ENCODE assay signal across 9 cellular contexts in the genomic region with DNA sequence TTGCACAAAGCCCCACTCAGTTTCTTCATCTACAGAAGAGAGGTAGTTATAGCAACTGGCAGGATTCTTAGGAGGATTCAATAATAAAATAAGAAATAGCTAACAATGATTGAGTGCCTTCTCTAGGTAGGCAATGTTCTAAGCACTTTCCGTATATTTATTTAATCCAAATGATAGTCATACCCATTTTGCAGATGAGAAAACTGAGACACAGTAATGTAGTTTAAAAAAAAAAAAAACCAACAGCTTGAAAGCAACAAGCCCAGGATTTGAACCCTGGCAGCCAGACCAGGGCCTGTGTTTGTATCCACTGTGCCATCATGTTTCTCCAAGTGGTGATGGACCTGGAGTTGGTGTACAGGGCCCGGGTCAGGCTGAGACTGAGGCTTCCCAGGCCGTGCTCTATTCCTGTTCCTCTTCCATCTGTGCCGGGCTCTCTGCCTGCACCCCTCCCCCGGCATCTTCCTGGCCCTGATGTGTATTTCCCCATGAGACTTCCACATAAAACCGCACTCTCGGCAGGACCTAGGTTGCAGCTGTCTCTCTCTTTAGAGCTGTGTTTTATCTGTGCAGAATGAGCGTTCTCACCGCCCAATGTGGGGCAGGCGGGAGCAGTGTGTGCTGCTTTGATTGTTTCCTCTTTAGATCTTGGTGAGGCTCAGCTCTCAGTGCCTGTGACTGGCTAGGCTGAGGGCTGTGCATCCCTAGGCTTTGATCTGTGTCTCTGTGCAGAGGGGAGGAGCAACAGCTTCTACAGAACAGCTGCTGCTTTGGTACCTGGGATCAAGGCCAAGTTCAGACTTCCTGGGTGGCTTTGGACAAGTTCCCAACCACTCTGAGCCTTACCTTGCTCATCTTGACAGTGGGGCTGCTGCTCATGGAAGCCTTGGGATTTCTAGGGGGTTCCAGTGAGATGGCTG. TPM values are rescaled to one million over a fixed set of nuclear protein-coding genes. Genes with fewer than 3 reads are reported as not detected.
DNase-seq lines count a peak whose midpoint lies in the region; ATAC-seq and TF ChIP-seq lines count a peak whose summit lies in the region.
"Had no signal": no experiment of that assay in that cellular context is flagged by ENCODE, and none has a peak within 500 bp of the region (broad histone marks: within the 10 kb centered on the region; RNA-seq: fewer than 3 reads in every experiment).

No MANE protein-coding gene starts in this region.

- RAD21 ChIA-PET in HCT116 (lab: Charles Lee; ENCODE audit: low non-redundant PET in 1 of 2, low total read pairs in 2 of 2, uncharacterized antibody in 2 of 2, unreplicated experiment in 2 of 2) = no interaction called here

- no peak overlapping the region for H3K9ac ChIP-seq in HCT116 (ENCODE audit: low read length)
- H3K9ac ChIP-seq in fibroblast of lung (ENCODE audit: insufficient read depth, low read length) = no peak overlapping the region

- TF ChIP-seq POLR2A in HCT116 (IDR thresholded peaks at IDR 0.05; ENCODE audit: borderline replicate concordance, extremely low read depth, insufficient read depth, insufficient read length) (no peak), upper lobe of left lung (IDR thresholded peaks at IDR 0.05) (no peak)

- no peaks in the 10 kb centered on the region for H3K9me2 ChIP-seq in HCT116 (ENCODE audit: insufficient read depth)

- H4K20me1 ChIP-seq in HCT116 (ENCODE audit: insufficient read depth) (no peaks in the 10 kb centered on the region), fibroblast of lung (ENCODE audit: control insufficient read depth, extremely low read depth, insufficient read depth, low read length) (no peaks in the 10 kb centered on the region)

- peak overlapping the region; percentile 17; the same call in 1 of the 2 replicates for H3K4me2 ChIP-seq in HCT116 (ENCODE audit: low read length)
- no peak overlapping the region for H3K4me2 ChIP-seq in fibroblast of lung (ENCODE audit: extremely low read depth, insufficient read depth, low read length)

- H3K9me3 ChIP-seq in HCT116 (ENCODE audit: control insufficient read depth in 1 of 2, insufficient read depth in 1 of 2, low read depth in 1 of 2, low read length in 2 of 2) (no peaks in the 10 kb centered on the region), fibroblast of lung (ENCODE audit: control insufficient read depth, insufficient read depth, low read depth, low read length) (no peaks in the 10 kb centered on the region), upper lobe of left lung (no peaks in the 10 kb centered on the region)

- no peaks in the 10 kb centered on the region for H3K36me3 Mint-ChIP-seq in T-cell
- H3K36me3 Mint-ChIP-seq: naive B cell had no signal

- 32 to 38% methylated on average over 10 of the region's 10 CpGs for WGBS in upper lobe of left lung, 2 donors

- H3K4me1 Mint-ChIP-seq in T-cell = peaks cover 37 to 38% (median 38%) of the 10 kb centered on the region in 3 donors

- CTCF ChIA-PET in HCT116 (lab: Charles Lee) (interaction anchor here (1.1 kb wide), 1 partner anchor 18 kb away, joined by 3 read pairs; no protein-coding TSS in a partner anchor), T-cell (lab: Charles Lee) (interaction anchor here in 1 of 2 donors (1.1 kb wide), 1 partner anchor 116 kb away, joined by 3 read pairs; no protein-coding TSS in a partner anchor)

- H3K9me3 Mint-ChIP-seq in T-cell = no peaks in the 10 kb centered on the region
- H3K9me3 Mint-ChIP-seq: naive B cell had no signal

- H3K4me3 ChIP-seq in HCT116 (replicated peaks in 1 of 2; ENCODE audit: low read depth in 1 of 2, low read length in 2 of 2) (no peak overlapping the region), fibroblast of lung (replicated peaks in 1 of 4; ENCODE audit: control extremely low read depth in 1 of 4, insufficient read depth in 1 of 4, low read depth in 3 of 4, low read length in 4 of 4) (no peak overlapping the region), upper lobe of left lung (no peak overlapping the region)

- DNase-seq in CD1c-positive myeloid dendritic cell (ENCODE audit: extremely low spot score) = peak; percentile 70
- DNase-seq in HCT116 (ENCODE audit: low read depth, low spot score) = no peak
- DNase-seq in T-cell = peak; percentile 31 to 84 (median 62)
- DNase-seq in fibroblast of lung (ENCODE audit: low read depth in 2 of 2) = peak; percentile 44 to 79
- DNase-seq in upper lobe of left lung = peak in 1 of 2 donors; percentile 42
- DNase-seq in LoVo (ENCODE audit: low spot score) = no peak
- no peak for DNase-seq in GDM1 (lab: John Stamatoyannopoulos, UW)
- DNase-seq: naive B cell had no signal

- H3K27ac ChIP-seq in HCT116 (ENCODE audit: low read depth, low read length) (no peak overlapping the region), fibroblast of lung (ENCODE audit: insufficient read depth, low read length) (no peak overlapping the region), upper lobe of left lung (no peak overlapping the region)

- ATAC-seq in HCT116 (peak; percentile 57), T-cell (replicated peaks in 1 of 4) (peak; percentile 84 to 95 (median 93)), upper lobe of left lung (ENCODE audit: low FRiP score in 2 of 2) (peak; percentile 20 to 72), GM19467 (IDR thresholded peaks at IDR 0.05; ENCODE audit: unreplicated experiment) (no peak)

- H3K4me3 Mint-ChIP-seq in T-cell = peak overlapping the region; percentile 29 to 53 (median 32)
- H3K4me3 Mint-ChIP-seq: naive B cell had no signal

- peaks cover 0 to 2% of the 10 kb centered on the region in 2 donors for H3K27me3 Mint-ChIP-seq in T-cell

- H3K27ac Mint-ChIP-seq in T-cell = peak overlapping the region; percentile 70 to 75

- H3K4me1 ChIP-seq in HCT116 (ENCODE audit: control insufficient read depth in 1 of 2, insufficient read depth in 2 of 2, low read length in 2 of 2) (peaks cover 22 to 66% of the 10 kb centered on the region in 2 experiments), fibroblast of lung (ENCODE audit: control insufficient read depth, extremely low read depth, insufficient read depth, low read length) (peaks cover 14% of the 10 kb centered on the region), upper lobe of left lung (peaks cover 22 to 37% (median 30%) of the 10 kb centered on the region in 4 donors)

- POLR2A ChIA-PET in HCT116 (lab: Charles Lee) = interaction anchor here (0.9 to 1.0 kb wide), 2 partner anchors 12 to 25 kb away, joined by 3 read pairs; no protein-coding TSS in a partner anchor
- POLR2A ChIA-PET in T-cell (lab: Charles Lee) = interaction anchor here (0.5 to 0.7 kb wide), 3 partner anchors 25 to 271 kb away, joined by 4 to 5 read pairs (median 4); no protein-coding TSS in a partner anchor

- H2AFZ ChIP-seq in HCT116 (ENCODE audit: low read depth, low read length, poor library complexity, severe bottlenecking) (no peak overlapping the region), fibroblast of lung (ENCODE audit: low read length) (no peak overlapping the region)

- TF ChIP-seq EP300 in upper lobe of left lung (IDR thresholded peaks at IDR 0.05) = no peak

- TF ChIP-seq RAD21 in HCT116 (IDR thresholded peaks at IDR 0.05; ENCODE audit: low read depth) = no peak

- no TSS peak for BruUV-seq in HCT116 (replicated peaks; lab: Mats Ljungman, UMichigan)

- H3K27me3 ChIP-seq in HCT116 (ENCODE audit: insufficient read depth, low read length) (no peaks in the 10 kb centered on the region), fibroblast of lung (ENCODE audit: control insufficient read depth, insufficient read depth, low read length) (no peaks in the 10 kb centered on the region), upper lobe of left lung (no peaks in the 10 kb centered on the region)

- H3K36me3 ChIP-seq in HCT116 (ENCODE audit: control insufficient read depth in 1 of 2, insufficient read depth in 2 of 2, low read length in 2 of 2) = no peaks in the 10 kb centered on the region
- H3K36me3 ChIP-seq in fibroblast of lung (ENCODE audit: control insufficient read depth, insufficient read depth, low read length) = no peaks in the 10 kb centered on the region
- H3K36me3 ChIP-seq in upper lobe of left lung = no peaks in the 10 kb centered on the region

- H3K79me2 ChIP-seq in HCT116 (ENCODE audit: insufficient read depth, low read length) (peaks cover 12% of the 10 kb centered on the region; the same call in 1 of the 2 replicates), fibroblast of lung (ENCODE audit: control insufficient read depth, insufficient read depth, low read length) (peaks cover 8% of the 10 kb centered on the region)

- intact Hi-C loops in HCT116 (cut with micrococcal nuclease) = no loop called here

- TF ChIP-seq CTCF in HCT116 (IDR thresholded peaks at IDR 0.05 in 2 of 3, conservative IDR thresholded peaks at IDR 0.05 in 1 of 3; ENCODE audit: borderline replicate concordance in 1 of 3, insufficient read depth in 1 of 3, low read depth in 2 of 3, low read length in 2 of 3) (no peak), fibroblast of lung (conservative IDR thresholded peaks at IDR 0.05 in 1 of 2, IDR thresholded peaks at IDR 0.05 in 1 of 2; ENCODE audit: low read depth in 1 of 2, low read length in 2 of 2) (no peak), upper lobe of left lung (IDR thresholded peaks at IDR 0.05) (no peak)

TF ChIP-seq in HCT116, 20 proteins besides CTCF, POLR2A, EP300 and RAD21 (continues in another document):
- TF ChIP-seq, protein P1, sequence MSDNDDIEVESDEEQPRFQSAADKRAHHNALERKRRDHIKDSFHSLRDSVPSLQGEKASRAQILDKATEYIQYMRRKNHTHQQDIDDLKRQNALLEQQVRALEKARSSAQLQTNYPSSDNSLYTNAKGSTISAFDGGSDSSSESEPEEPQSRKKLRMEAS (IDR thresholded peaks at IDR 0.05) = no peak
- no peak for TF ChIP-seq SRF (IDR thresholded peaks at IDR 0.05; ENCODE audit: low read depth)

RNA-seq across cellular contexts. Expression of gene TOX2, which starts 49.5 kb away (rescaled TPM):
- total RNA-seq in HCT116 (2021; ENCODE audit: unreplicated experiment) (39.6 TPM), T-cell (1 to 10 TPM in 4 of 5 donors, under 1 TPM in 1; 0.38 to 3.0 (median 1.6) TPM), fibroblast of lung (4.4 and 5.9 TPM in 2 replicates), upper lobe of left lung (10 to 100 TPM in 5 of 6 donors, 1 to 10 TPM in 1; 7.2 to 29.3 (median 23.7) TPM)
- polyA plus RNA-seq in HCT116 (2012) = 43.2 and 51.3 TPM in 2 replicates
- 9.6 and 14.8 TPM in 2 replicates for polyA plus RNA-seq in fibroblast of lung
- 31.4 and 38.5 TPM in 2 replicates for polyA plus RNA-seq in fibroblast of lung (2012)
- 20.1 and 28.9 TPM in 2 replicates for polyA minus RNA-seq in fibroblast of lung (ENCODE audit: low replicate concordance)

Comparison
In these comparisons a context has a peak if more than half of its experiments do, and no peak if none do; other contexts are left out.
1. DNase-seq: peak in CD1c-positive myeloid dendritic cell (single experiment), T-cell (34 of 34) and fibroblast of lung (2 of 2); none in HCT116 (single experiment), LoVo (single experiment) and GDM1 (single experiment).